ENCODE assay signal across 8 cellular contexts in the genomic region with DNA sequence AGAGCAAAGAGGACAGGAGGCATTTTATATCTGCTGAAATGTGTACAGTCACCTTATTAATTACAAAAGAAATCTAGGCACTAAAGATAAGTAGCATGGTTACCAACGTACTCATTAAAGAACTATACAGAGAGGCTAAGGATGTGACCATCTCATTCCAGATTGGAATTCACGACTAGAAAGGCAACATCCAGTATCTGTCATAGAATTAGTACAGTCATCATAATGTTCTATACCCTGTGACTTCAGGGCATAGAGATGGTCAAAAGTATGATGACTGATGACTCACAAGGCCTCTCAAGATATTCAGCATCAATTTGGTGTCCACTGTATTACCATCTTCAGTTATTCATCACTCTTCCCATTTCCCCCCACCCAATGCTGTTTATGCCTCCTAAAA.
A peak's percentile ranks its signal among the peaks of the same experiment; 100 is the strongest.
DNase-seq lines count a peak whose midpoint lies in the region; ATAC-seq, FAIRE-seq and TF ChIP-seq lines count a peak whose summit lies in the region.
"Had no signal": no experiment of that assay in that cellular context is flagged by ENCODE, and none has a peak within 500 bp of the region (broad histone marks: within the 10 kb centered on the region; RNA-seq: fewer than 3 reads in every experiment).

No MANE protein-coding gene starts in this region.

- no peaks in the 10 kb centered on the region for H3K9me3 Mint-ChIP-seq in Calu3 (ENCODE audit: low read depth, unreplicated experiment)

- peaks cover 9% of the 10 kb centered on the region for H3K36me3 Mint-ChIP-seq in Calu3 (ENCODE audit: insufficient read depth, unreplicated experiment)

- intact Hi-C loops in Calu3 (cut with micrococcal nuclease; ENCODE audit: unreplicated experiment), result loop anchor here (10.0 kb wide), 1 partner anchor 604 kb away; no protein-coding TSS in a partner anchor

- CTCF ChIA-PET in Calu3 (lab: Charles Lee), result interaction anchor here (1.3 to 2.8 kb wide), 2 partner anchors 12 to 56 kb away, joined by 3 to 10 read pairs; no protein-coding TSS in a partner anchor

- H3K4me1 Mint-ChIP-seq in Calu3 (ENCODE audit: low read depth, unreplicated experiment), result peaks cover 73% of the 10 kb centered on the region

- no peak; the same call in 1 of the 2 replicates for TF ChIP-seq POLR2A in GM12892 (IDR thresholded peaks at IDR 0.05; ENCODE audit: low read depth, low read length)

- ATAC-seq in HG02798 (IDR thresholded peaks at IDR 0.05; ENCODE audit: poor library complexity, unreplicated experiment), result no peak

- in situ Hi-C loops in SK-MEL-5 (cut with HindIII; ENCODE audit: low pct_unique_long_range_greater_than_20kb, low sequenced_read_pairs), result no loop called here

- DNase-seq in Calu3 (no peak), GM12892 (ENCODE audit: insufficient read length) (no peak), SK-MEL-5 (ENCODE audit: low read depth, low spot score) (peak; percentile 17), kidney tubule cell (ENCODE audit: low spot score) (peak; percentile 79), T-helper 9 cell (no peak), D341Med (ENCODE audit: low spot score) (no peak)
- DNase-seq: cerebellar nuclear complex had no signal

- peak overlapping the region; percentile 70 for H3K27ac Mint-ChIP-seq in Calu3 (ENCODE audit: unreplicated experiment)

- no peaks in the 10 kb centered on the region for H3K27me3 Mint-ChIP-seq in Calu3 (ENCODE audit: unreplicated experiment)

- no peak for TF ChIP-seq CTCF in Calu3 (IDR thresholded peaks at IDR 0.05; ENCODE audit: unreplicated experiment)

- no TSS peak for BruUV-seq in Calu3 (replicated peaks; lab: Mats Ljungman, UMichigan)

- peak; percentile 91 for FAIRE-seq in GM12892 (lab: Jason Lieb, UNC)

- H3K4me3 Mint-ChIP-seq in Calu3 (ENCODE audit: low read depth, unreplicated experiment), result no peak overlapping the region

Comparison
In these comparisons a context has a peak if more than half of its experiments do, and no peak if none do; other contexts are left out.
1. DNase-seq: peak in SK-MEL-5 (single experiment) and kidney tubule cell (single experiment); none in Calu3 (single experiment), GM12892 (single experiment), T-helper 9 cell (single experiment) and D341Med (single experiment).